ENCODE assay signal across 1 cellular context in the genomic region with DNA sequence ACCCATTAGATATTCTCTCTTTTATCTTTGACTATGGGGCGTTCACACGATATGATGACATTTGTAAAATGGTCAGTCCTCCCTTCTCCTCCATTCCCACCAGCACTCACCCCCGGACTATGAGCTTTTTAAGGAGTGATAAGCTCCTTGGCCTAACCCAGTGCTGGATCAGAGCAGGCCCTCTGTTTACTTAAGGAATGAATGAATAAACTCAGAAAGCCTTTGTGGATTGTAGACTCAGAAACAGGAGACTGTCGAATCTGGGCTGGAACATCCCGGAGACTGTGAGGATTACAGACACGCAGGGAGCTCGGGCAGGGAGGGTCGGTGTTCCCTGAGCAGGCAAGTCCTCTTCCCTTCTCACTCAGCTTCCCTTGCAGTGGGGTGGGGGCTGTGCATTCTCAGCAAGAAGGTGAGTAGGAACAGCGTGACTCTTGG.
TF ChIP-seq lines count a peak whose summit lies in the region.

No MANE protein-coding gene starts in this region.

TF ChIP-seq in H1, 55 proteins besides CTCF, POLR2A, EP300 and RAD21:
- no peak for TF ChIP-seq BACH1 (IDR thresholded peaks at IDR 0.05; ENCODE audit: low read length)
- no peak for TF ChIP-seq NRF1 (IDR thresholded peaks at IDR 0.05; ENCODE audit: low read depth, low read length)
- no peak for TF ChIP-seq TBP (IDR thresholded peaks at IDR 0.05; ENCODE audit: low read depth, low read length)
- no peak for TF ChIP-seq SP2 (IDR thresholded peaks at IDR 0.05; ENCODE audit: low read length)
- no peak for TF ChIP-seq CBX8 (IDR thresholded peaks at IDR 0.05; ENCODE audit: borderline replicate concordance, low read depth, low read length)
- TF ChIP-seq SUZ12 (IDR thresholded peaks at IDR 0.05; ENCODE audit: low read length) = no peak
- TF ChIP-seq, protein P1, sequence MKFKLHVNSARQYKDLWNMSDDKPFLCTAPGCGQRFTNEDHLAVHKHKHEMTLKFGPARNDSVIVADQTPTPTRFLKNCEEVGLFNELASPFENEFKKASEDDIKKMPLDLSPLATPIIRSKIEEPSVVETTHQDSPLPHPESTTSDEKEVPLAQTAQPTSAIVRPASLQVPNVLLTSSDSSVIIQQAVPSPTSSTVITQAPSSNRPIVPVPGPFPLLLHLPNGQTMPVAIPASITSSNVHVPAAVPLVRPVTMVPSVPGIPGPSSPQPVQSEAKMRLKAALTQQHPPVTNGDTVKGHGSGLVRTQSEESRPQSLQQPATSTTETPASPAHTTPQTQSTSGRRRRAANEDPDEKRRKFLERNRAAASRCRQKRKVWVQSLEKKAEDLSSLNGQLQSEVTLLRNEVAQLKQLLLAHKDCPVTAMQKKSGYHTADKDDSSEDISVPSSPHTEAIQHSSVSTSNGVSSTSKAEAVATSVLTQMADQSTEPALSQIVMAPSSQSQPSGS (IDR thresholded peaks at IDR 0.05; ENCODE audit: low read length) = no peak
- no peak for TF ChIP-seq BRCA1 (IDR thresholded peaks at IDR 0.05; ENCODE audit: low read depth, low read length)
- TF ChIP-seq RBBP5 (IDR thresholded peaks at IDR 0.05; ENCODE audit: borderline replicate concordance, low read depth, low read length) = no peak
- TF ChIP-seq HDAC2 (IDR thresholded peaks at IDR 0.05; ENCODE audit: borderline replicate concordance in 1 of 2, low read depth in 2 of 2, low read length in 2 of 2) = no peak
- no peak for TF ChIP-seq SP1 (IDR thresholded peaks at IDR 0.05; ENCODE audit: low read depth, low read length)
- TF ChIP-seq RNF2 (IDR thresholded peaks at IDR 0.05; ENCODE audit: borderline replicate concordance, low read depth, low read length, missing control alignments, poor library complexity, severe bottlenecking) = no peak
- no peak for TF ChIP-seq HDAC6 (IDR thresholded peaks at IDR 0.05; ENCODE audit: low read depth, low read length)
- TF ChIP-seq RFX5 (IDR thresholded peaks at IDR 0.05; ENCODE audit: borderline replicate concordance, low read depth, low read length) = no peak
